8 cellular contexts compared by ENCODE assay signal in the genomic region with DNA sequence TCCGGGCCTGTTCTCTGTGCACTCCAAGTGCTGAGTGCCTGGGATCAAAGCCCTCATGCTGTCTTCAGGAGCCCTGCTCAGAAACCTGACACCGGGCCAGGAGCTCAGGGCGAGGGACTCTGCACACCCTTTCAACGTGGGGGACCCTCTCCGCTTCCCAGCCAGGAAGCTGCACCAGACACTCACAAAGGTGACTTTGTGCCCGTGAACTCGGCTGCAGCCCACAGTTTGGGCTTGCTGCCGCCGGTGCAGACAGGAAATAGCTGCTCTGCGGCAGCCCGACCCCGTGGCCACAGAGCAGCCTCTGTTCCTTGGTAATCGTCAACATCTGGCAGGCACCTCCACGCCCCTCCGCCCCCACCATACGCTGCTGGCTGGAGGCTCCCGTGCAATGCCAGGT.
DNase-seq lines count a peak whose midpoint lies in the region; ATAC-seq lines count a peak whose summit lies in the region.

No MANE protein-coding gene starts in this region.

- H3K4me3 ChIP-seq in Jurkat, Clone E6-1 (ENCODE audit: low read length): no peak overlapping the region

- ATAC-seq in left ventricle myocardium superior (peak; percentile 18), GM19351 (IDR thresholded peaks at IDR 0.05; ENCODE audit: unreplicated experiment) (no peak), HG02884 (IDR thresholded peaks at IDR 0.05; ENCODE audit: unreplicated experiment) (no peak), GM21367 (IDR thresholded peaks at IDR 0.05; ENCODE audit: unreplicated experiment) (no peak)

- DNase-seq in Jurkat, Clone E6-1 (ENCODE audit: low read depth, low spot score): peak; percentile 87
- DNase-seq in activated CD8-positive, alpha-beta memory T cell treated with anti-CD3 and anti-CD28 coated beads, Interleukin-2, amount 50 U/mL, for 24 hours (ENCODE audit: extremely low read depth): peak; percentile 4
- DNase-seq in left ventricle myocardium superior: peak; percentile 51
- DNase-seq in stimulated activated CD4-positive, alpha-beta T cell treated with anti-CD3 and anti-CD28 coated beads, Interleukin-4, amount 100 ng/mL, for 1 hour: peak; percentile 37
- no peak for DNase-seq in glomerular visceral epithelial cell (ENCODE audit: extremely low spot score)

- intact Hi-C loops in left ventricle myocardium superior (cut with micrococcal nuclease): no loop called here
